Comparison of ENCODE assay signal across 9 cellular contexts in the genomic region with DNA sequence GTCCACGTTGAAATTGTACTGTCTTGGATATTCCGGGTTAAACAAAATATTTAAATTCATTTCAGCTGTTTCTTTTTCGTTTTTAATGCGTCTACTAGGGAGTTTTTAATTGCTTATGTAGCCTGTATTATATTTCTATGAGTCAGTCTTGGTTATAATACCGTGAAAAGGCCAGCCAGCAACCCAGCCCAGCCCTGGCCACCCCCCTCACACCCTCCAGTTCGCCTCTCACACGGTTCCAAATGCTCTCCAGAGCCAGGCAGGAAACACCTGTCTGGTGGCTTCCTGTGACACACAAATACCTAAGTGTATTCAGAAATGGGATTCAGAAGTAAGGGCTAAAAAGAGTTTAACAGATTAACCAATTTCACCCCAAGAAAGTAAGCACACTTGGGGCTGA. TPM values are rescaled to one million over a fixed set of nuclear protein-coding genes. Genes with fewer than 3 reads are reported as not detected.
DNase-seq lines count a peak whose midpoint lies in the region; ATAC-seq, FAIRE-seq and TF ChIP-seq lines count a peak whose summit lies in the region.
"Had no signal": no experiment of that assay in that cellular context is flagged by ENCODE, and none has a peak within 500 bp of the region (broad histone marks: within the 10 kb centered on the region; RNA-seq: fewer than 3 reads in every experiment).

No MANE protein-coding gene starts in this region.

- H3K27ac ChIP-seq in sigmoid colon (peak overlapping the region; percentile 25 to 82 (median 79)), Karpas-422 (ENCODE audit: low read length) (no peak overlapping the region)

- no peaks in the 10 kb centered on the region for H3K9me3 Mint-ChIP-seq in activated CD4-positive, alpha-beta T cell treated with anti-CD3 and anti-CD28 coated beads for 36 hours (ENCODE audit: low read depth)
- no peaks in the 10 kb centered on the region for H3K9me3 Mint-ChIP-seq in WTC11

- H3K4me3 ChIP-seq in bronchial epithelial cell (ENCODE audit: low read depth, low read length) (no peak overlapping the region), sigmoid colon (no peak overlapping the region), Karpas-422 (ENCODE audit: low read length) (no peak overlapping the region)
- H3K4me3 ChIP-seq: tibial artery had no signal

- no peak for FAIRE-seq in bronchial epithelial cell (lab: Jason Lieb, UNC)

- no peaks in the 10 kb centered on the region for H3K36me3 ChIP-seq in bronchial epithelial cell (ENCODE audit: control insufficient read depth, insufficient read depth, low read length)
- H3K36me3 ChIP-seq in sigmoid colon: no peaks in the 10 kb centered on the region
- H3K36me3 ChIP-seq in Karpas-422 (ENCODE audit: insufficient read depth, low read length): no peaks in the 10 kb centered on the region

- no peaks in the 10 kb centered on the region for H3K9me3 ChIP-seq in sigmoid colon
- H3K9me3 ChIP-seq in Karpas-422 (ENCODE audit: low read length): no peaks in the 10 kb centered on the region
- H3K9me3 ChIP-seq: tibial artery had no signal

- no peak overlapping the region for H3K4me2 ChIP-seq in Karpas-422 (ENCODE audit: low read depth, low read length, poor library complexity, severe bottlenecking)

- intact Hi-C loops in activated CD4-positive, alpha-beta T cell treated with anti-CD3 and anti-CD28 coated beads for 36 hours (cut with DNase I, micrococcal nuclease): no loop called here
- intact Hi-C loops in sigmoid colon (cut with DNase I): loop anchor here (5.0 kb wide), 1 partner anchor 36 kb away; no protein-coding TSS in a partner anchor

- DNase-seq in activated CD4-positive, alpha-beta T cell treated with anti-CD3 and anti-CD28 coated beads for 36 hours: peak; percentile 63
- no peak for DNase-seq in activated CD4-positive, alpha-beta T cell treated with anti-CD3 and anti-CD28 coated beads for 1 hour
- DNase-seq in NCI-H2029 (lab: John Stamatoyannopoulos, UW) (peak; percentile 96), bronchial epithelial cell (ENCODE audit: low read depth) (peak; percentile 63), sigmoid colon (no peak), Karpas-422 (no peak), hepatic stellate cell (ENCODE audit: low spot score) (no peak), WTC11 (ENCODE audit: low spot score) (no peak)

- H3K4me1 ChIP-seq in sigmoid colon: peaks cover 0 to 44% (median 29%) of the 10 kb centered on the region in 4 donors
- peaks cover 13% of the 10 kb centered on the region for H3K4me1 ChIP-seq in Karpas-422 (ENCODE audit: low read length)

- TF ChIP-seq POLR2A in sigmoid colon (IDR thresholded peaks at IDR 0.05): no peak

- no peaks in the 10 kb centered on the region for H3K9me2 ChIP-seq in Karpas-422 (replicated peaks; ENCODE audit: insufficient read depth, low read length)

- TF ChIP-seq CTCF in bronchial epithelial cell (IDR thresholded peaks at IDR 0.05; ENCODE audit: insufficient read depth, low read length, severe bottlenecking) (no peak), sigmoid colon (IDR thresholded peaks at IDR 0.05) (no peak), WTC11 (IDR thresholded peaks at IDR 0.05) (no peak)

- WGBS in sigmoid colon, 2 donors: 20 to 25% methylated on average over 7 of the region's 7 CpGs

- H3K4me1 Mint-ChIP-seq in activated CD4-positive, alpha-beta T cell treated with anti-CD3 and anti-CD28 coated beads for 36 hours: peaks cover 76% of the 10 kb centered on the region
- peaks cover 51% of the 10 kb centered on the region for H3K4me1 Mint-ChIP-seq in WTC11

- H3K27me3 ChIP-seq in bronchial epithelial cell (ENCODE audit: control insufficient read depth, insufficient read depth, low read length) (no peaks in the 10 kb centered on the region), sigmoid colon (no peaks in the 10 kb centered on the region), Karpas-422 (ENCODE audit: low read length) (no peaks in the 10 kb centered on the region)
- H3K27me3 ChIP-seq: tibial artery had no signal

- H3K9ac ChIP-seq in Karpas-422 (ENCODE audit: low read length): no peak overlapping the region

- H3K4me3 Mint-ChIP-seq in activated CD4-positive, alpha-beta T cell treated with anti-CD3 and anti-CD28 coated beads for 36 hours: no peak overlapping the region
- no peak overlapping the region for H3K4me3 Mint-ChIP-seq in WTC11

- CTCF ChIA-PET in activated CD4-positive, alpha-beta T cell treated with anti-CD3 and anti-CD28 coated beads for 36 hours (lab: Charles Lee): interaction anchor here (0.6 to 8.6 kb wide), 5 partner anchors 34 to 81 kb away, joined by 3 to 132 read pairs (median 4); no protein-coding TSS in a partner anchor
- CTCF ChIA-PET in WTC11 (lab: Charles Lee): interaction anchor here (6.2 kb wide), 1 partner anchor 61 kb away, joined by 76 read pairs; no protein-coding TSS in a partner anchor

- H3K27ac Mint-ChIP-seq in activated CD4-positive, alpha-beta T cell treated with anti-CD3 and anti-CD28 coated beads for 36 hours: no peak overlapping the region
- no peak overlapping the region for H3K27ac Mint-ChIP-seq in WTC11

- no peak for TF ChIP-seq EP300 in sigmoid colon (IDR thresholded peaks at IDR 0.05)

- peaks cover 2% of the 10 kb centered on the region for H3K27me3 Mint-ChIP-seq in activated CD4-positive, alpha-beta T cell treated with anti-CD3 and anti-CD28 coated beads for 36 hours
- H3K27me3 Mint-ChIP-seq in WTC11 (ENCODE audit: low read depth): peaks cover 17% of the 10 kb centered on the region

- H4K20me1 ChIP-seq in Karpas-422 (ENCODE audit: insufficient read depth, low read depth, low read length): no peaks in the 10 kb centered on the region

- peak; percentile 52 for ATAC-seq in activated CD4-positive, alpha-beta T cell treated with anti-CD3 and anti-CD28 coated beads for 36 hours
- ATAC-seq in WTC11: no peak

- H3K79me2 ChIP-seq in Karpas-422 (ENCODE audit: low read length): no peaks in the 10 kb centered on the region

- H3K36me3 Mint-ChIP-seq in activated CD4-positive, alpha-beta T cell treated with anti-CD3 and anti-CD28 coated beads for 36 hours (ENCODE audit: low read depth): peaks cover 20% of the 10 kb centered on the region
- no peaks in the 10 kb centered on the region for H3K36me3 Mint-ChIP-seq in WTC11

- POLR2A ChIA-PET in activated CD4-positive, alpha-beta T cell treated with anti-CD3 and anti-CD28 coated beads for 36 hours (lab: Charles Lee): interaction anchor here (0.6 to 1.2 kb wide), 2 partner anchors 34 to 58 kb away, joined by 3 to 8 read pairs; no protein-coding TSS in a partner anchor
- POLR2A ChIA-PET in WTC11 (lab: Charles Lee): no interaction called here

- no peak overlapping the region for H2AFZ ChIP-seq in Karpas-422 (ENCODE audit: low read length)

TF ChIP-seq in WTC11, 78 proteins besides CTCF, POLR2A, EP300 and RAD21:
- TF ChIP-seq NFYB (CRISPR knock-in tag; conservative IDR thresholded peaks at IDR 0.05; ENCODE audit: low read depth): no peak
- no peak for TF ChIP-seq ZNF232 (CRISPR knock-in tag; IDR thresholded peaks at IDR 0.05)
- TF ChIP-seq SP1 (CRISPR knock-in tag; conservative IDR thresholded peaks at IDR 0.05): no peak
- TF ChIP-seq, protein P1, sequence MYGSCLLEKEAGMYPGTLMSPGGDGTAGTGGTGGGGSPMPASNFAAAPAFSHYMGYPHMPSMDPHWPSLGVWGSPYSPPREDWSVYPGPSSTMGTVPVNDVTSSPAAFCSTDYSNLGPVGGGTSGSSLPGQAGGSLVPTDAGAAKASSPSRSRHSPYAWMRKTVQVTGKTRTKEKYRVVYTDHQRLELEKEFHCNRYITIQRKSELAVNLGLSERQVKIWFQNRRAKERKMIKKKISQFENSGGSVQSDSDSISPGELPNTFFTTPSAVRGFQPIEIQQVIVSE (CRISPR knock-in tag; IDR thresholded peaks at IDR 0.05; ENCODE audit: borderline replicate concordance): no peak
- no peak for TF ChIP-seq PRRX2 (CRISPR knock-in tag; IDR thresholded peaks at IDR 0.05)

RNA-seq across cellular contexts. Expression of gene SH3BP5, which starts 4.4 kb away (rescaled TPM):
- total RNA-seq in activated CD4-positive, alpha-beta T cell treated with anti-CD3 and anti-CD28 coated beads for 36 hours: 1 to 10 TPM; 8.9 to 9.4 TPM
- 3.6 and 6.3 TPM in 2 replicates for total RNA-seq in bronchial epithelial cell
- 10 to 100 TPM; 25.1 to 40.4 (median 31.9) TPM for total RNA-seq in sigmoid colon
- 10 to 100 TPM in 2 of 3 donors, 1 to 10 TPM in 1; 5.5 to 31.2 (median 21.6) TPM for polyA plus RNA-seq in sigmoid colon
- total RNA-seq in Karpas-422 (2014; rRNA removed; shearing (Covaris generic); ENCODE audit: low replicate concordance): 0.51 and 0.82 TPM in 2 replicates
- 5.1 to 7.2 TPM (median 5.9 TPM) in 3 replicates for total RNA-seq in WTC11 (2021)

Comparison
In these comparisons a context has a peak if more than half of its experiments do, and no peak if none do; other contexts are left out.
1. DNase-seq: peak in activated CD4-positive, alpha-beta T cell treated with anti-CD3 and anti-CD28 coated beads for 36 hours (single experiment), NCI-H2029 (single experiment) and bronchial epithelial cell (single experiment); none in activated CD4-positive, alpha-beta T cell treated with anti-CD3 and anti-CD28 coated beads for 1 hour (single experiment), sigmoid colon (single experiment), Karpas-422 (single experiment), hepatic stellate cell (single experiment) and WTC11 (single experiment).